1 cellular context compared by ENCODE assay signal in the genomic region with DNA sequence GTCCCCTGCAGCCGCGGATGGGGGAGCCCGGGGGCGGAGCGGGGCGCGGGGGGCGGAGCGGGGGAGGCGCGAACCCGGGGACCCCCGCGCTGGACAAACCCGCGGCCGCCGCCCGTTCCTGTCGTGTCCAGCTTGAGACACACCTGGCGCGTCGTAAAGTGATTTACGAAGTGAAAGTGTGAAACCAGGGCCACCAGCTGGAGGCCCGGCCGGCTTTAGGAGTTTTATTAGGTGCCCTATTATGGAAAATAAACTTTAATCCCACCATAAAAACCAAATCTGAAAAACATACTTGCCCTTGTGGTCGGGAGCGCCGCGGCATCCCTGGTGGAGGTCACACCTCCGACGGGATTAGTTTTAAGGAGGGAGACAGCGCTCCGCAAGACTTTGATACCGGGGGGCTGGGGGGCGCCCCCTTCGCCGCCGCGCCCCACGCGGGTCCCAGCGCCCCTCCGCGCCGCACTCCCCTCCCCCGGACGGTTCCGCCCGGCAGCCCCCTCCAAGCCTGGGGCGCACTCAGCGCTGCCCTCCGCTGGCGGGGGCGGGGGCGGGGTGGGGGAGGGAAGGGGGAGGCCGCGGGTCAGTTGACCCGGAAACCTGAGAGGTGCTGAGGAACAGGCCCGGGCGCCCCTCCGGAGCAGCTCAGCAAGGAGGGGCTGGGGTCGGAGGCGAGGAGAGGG.
TF ChIP-seq lines count a peak whose summit lies in the region.

No MANE protein-coding gene starts in this region.

TF ChIP-seq in IMR-90, 13 proteins besides CTCF, POLR2A, EP300 and RAD21 (continued from another document):
- TF ChIP-seq SMC3 (IDR thresholded peaks at IDR 0.05; ENCODE audit: low read depth, low read length), result no peak
- no peak for TF ChIP-seq RFX5 (IDR thresholded peaks at IDR 0.05; ENCODE audit: low read depth, low read length)
- TF ChIP-seq CHD1 (IDR thresholded peaks at IDR 0.05; ENCODE audit: low read depth, low read length), result no peak
